In the genomic region with DNA sequence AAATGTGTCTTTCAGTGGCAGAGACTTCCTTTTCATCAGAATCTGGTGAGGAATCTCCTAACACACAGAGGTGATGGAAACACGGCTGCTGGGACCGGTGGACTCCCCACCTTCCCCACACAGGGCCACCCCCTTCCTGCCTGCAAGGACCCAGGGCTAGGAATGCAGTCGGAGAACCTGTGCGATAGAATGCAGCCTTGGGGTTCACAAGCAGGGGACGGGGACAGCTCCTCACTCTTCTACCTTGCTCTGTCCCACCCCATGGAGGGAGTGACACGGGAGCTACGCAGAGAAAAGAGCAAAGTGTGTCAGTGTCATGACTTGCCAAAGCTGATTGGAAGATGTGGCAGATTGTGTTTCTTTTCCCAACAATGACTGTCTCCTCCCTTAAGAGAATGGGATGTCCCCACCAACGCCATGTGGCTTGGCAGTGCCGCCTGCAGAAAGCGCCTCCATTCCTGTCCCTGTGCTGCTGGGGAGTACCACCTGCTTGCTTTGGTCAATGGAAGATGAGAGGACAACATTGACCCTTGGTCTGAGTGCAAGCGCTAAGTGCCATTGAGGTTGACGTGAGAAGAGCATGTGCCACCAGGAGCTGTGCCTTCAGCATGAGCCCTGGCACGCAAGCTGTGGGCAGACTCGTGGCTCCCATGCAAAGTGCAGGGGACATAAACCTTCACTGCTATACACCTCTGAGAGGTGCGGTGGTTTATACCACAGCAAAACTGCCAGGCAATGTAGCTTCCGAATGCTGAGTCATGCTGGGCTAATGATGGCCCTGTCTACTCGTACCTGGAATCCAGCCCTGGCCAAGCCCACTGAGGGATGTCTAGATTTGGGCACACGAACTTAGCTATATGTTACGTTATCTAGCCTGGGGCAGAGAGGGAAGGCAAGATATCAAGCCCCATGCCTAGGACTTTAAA, we compare ENCODE assay signal across 15 cellular contexts. TPM values are rescaled to one million over a fixed set of nuclear protein-coding genes. Genes with fewer than 3 reads are reported as not detected.
A peak's percentile ranks its signal among the peaks of the same experiment; 100 is the strongest.
DNase-seq lines count a peak whose midpoint lies in the region; ATAC-seq, FAIRE-seq and TF ChIP-seq lines count a peak whose summit lies in the region.
"Had no signal": no experiment of that assay in that cellular context is flagged by ENCODE, and none has a peak within 500 bp of the region (broad histone marks: within the 10 kb centered on the region; RNA-seq: fewer than 3 reads in every experiment).

No MANE protein-coding gene starts in this region.

- DNase-seq in A549 (ENCODE audit: low read depth in 1 of 2, low spot score in 1 of 2): no peak
- DNase-seq in H4 (ENCODE audit: low spot score): peak; percentile 23
- peak; percentile 6 for DNase-seq in activated T-helper 2 cell treated with anti-CD3 and anti-CD28 coated beads, Interferon-gamma antibody, Interleukin-2, Interleukin-4, amounts not matched to agents 10 μg/mL and 5 μg/mL and 100 μg/mL, durations not matched to agents 14 hours and 24 hours and 36 hours (ENCODE audit: low spot score)
- peak; percentile 77 for DNase-seq in mesenteric fat pad (ENCODE audit: low spot score)
- DNase-seq in NCI-H1436 treated with DMSO at 0.1 percent for 48 hours (lab: John Stamatoyannopoulos, UW): no peak
- no peak for DNase-seq in GM13977 (ENCODE audit: low spot score)
- DNase-seq: activated gamma-delta T cell treated with Interleukin-2 at 50 U/mL for 16 hours; gastrocnemius medialis; GM23248; left lung; stimulated activated CD4-positive, alpha-beta T cell treated with anti-CD3 and anti-CD28 coated beads, Interleukin-1b, Interleukin-23, amount 100 ng/mL, for 48 hours had no signal

- WGBS in A549 (ENCODE audit: missing lambda C conversion rate): 88% methylated on average over 16 of the region's 19 CpGs

- H3K4me1 Mint-ChIP-seq in activated T-helper 2 cell treated with anti-CD3 and anti-CD28 coated beads, Interferon-gamma antibody, Interleukin-2, Interleukin-4, amounts not matched to agents 10 μg/mL and 5 μg/mL and 100 μg/mL, durations not matched to agents 14 hours and 24 hours and 36 hours (ENCODE audit: low read depth): peaks cover 29% of the 10 kb centered on the region

- peaks cover 33% of the 10 kb centered on the region for H3K4me1 ChIP-seq in A549
- H3K4me1 ChIP-seq: gastrocnemius medialis, left lung had no signal

- H3K4me3 Mint-ChIP-seq in activated T-helper 2 cell treated with anti-CD3 and anti-CD28 coated beads, Interferon-gamma antibody, Interleukin-2, Interleukin-4, amounts not matched to agents 10 μg/mL and 5 μg/mL and 100 μg/mL, durations not matched to agents 14 hours and 24 hours and 36 hours (ENCODE audit: low read depth): no peak overlapping the region

- POLR2A ChIA-PET in A549 (lab: Yijun Ruan, JAX): interaction anchor here (0.7 kb wide), 1 partner anchor 304 kb away, joined by 3 read pairs; no protein-coding TSS in a partner anchor

- H3K4me2 ChIP-seq in A549: peak overlapping the region; percentile 31; the same call in 2 of the 3 replicates

- TF ChIP-seq EP300 in A549 (IDR thresholded peaks at IDR 0.05): no peak

- no peak overlapping the region for H3K4me3 ChIP-seq in A549
- H3K4me3 ChIP-seq: gastrocnemius medialis, GM23248, left lung, suprapubic skin had no signal

- TF ChIP-seq POLR2A in A549 (IDR thresholded peaks at IDR 0.05; ENCODE audit: low read length): no peak

- H3K9me3 Mint-ChIP-seq in activated T-helper 2 cell treated with anti-CD3 and anti-CD28 coated beads, Interferon-gamma antibody, Interleukin-2, Interleukin-4, amounts not matched to agents 10 μg/mL and 5 μg/mL and 100 μg/mL, durations not matched to agents 14 hours and 24 hours and 36 hours: peaks cover 19% of the 10 kb centered on the region

- TF ChIP-seq RAD21 in A549 (conservative IDR thresholded peaks at IDR 0.05 in 1 of 2, IDR thresholded peaks at IDR 0.05 in 1 of 2): no peak

- no peaks in the 10 kb centered on the region; the same call in 2 of the 3 replicates for H3K9me3 ChIP-seq in A549
- H3K9me3 ChIP-seq: gastrocnemius medialis, suprapubic skin had no signal

- intact Hi-C loops in activated T-helper 2 cell treated with anti-CD3 and anti-CD28 coated beads, Interferon-gamma antibody, Interleukin-2, Interleukin-4, amounts not matched to agents 10 μg/mL and 5 μg/mL and 100 μg/mL, durations not matched to agents 14 hours and 24 hours and 36 hours (cut with micrococcal nuclease): no loop called here

- CTCF ChIA-PET in A549 (lab: Yijun Ruan, JAX): interaction anchor here (1.0 to 2.8 kb wide), 5 partner anchors 8 to 234 kb away, joined by 3 to 14 read pairs (median 3); no protein-coding TSS in a partner anchor

- in situ Hi-C loops in GM13977 (cut with MboI; ENCODE audit: low pct_unique_long_range_greater_than_20kb, low sequenced_read_pairs, unreplicated experiment): no loop called here

- FAIRE-seq in A549 (lab: Jason Lieb, UNC): no peak

- H3K27ac Mint-ChIP-seq in activated T-helper 2 cell treated with anti-CD3 and anti-CD28 coated beads, Interferon-gamma antibody, Interleukin-2, Interleukin-4, amounts not matched to agents 10 μg/mL and 5 μg/mL and 100 μg/mL, durations not matched to agents 14 hours and 24 hours and 36 hours: no peak overlapping the region

- peak overlapping the region; percentile 68 to 79 for H3K27ac ChIP-seq in A549
- H3K27ac ChIP-seq: gastrocnemius medialis, GM23248, HL-60, left lung, suprapubic skin had no signal

- H3K36me3 Mint-ChIP-seq in activated T-helper 2 cell treated with anti-CD3 and anti-CD28 coated beads, Interferon-gamma antibody, Interleukin-2, Interleukin-4, amounts not matched to agents 10 μg/mL and 5 μg/mL and 100 μg/mL, durations not matched to agents 14 hours and 24 hours and 36 hours (ENCODE audit: low read depth): no peaks in the 10 kb centered on the region

- TF ChIP-seq CTCF in A549 (IDR thresholded peaks at IDR 0.05): no peak
- no peak for TF ChIP-seq CTCF in GM13977 (IDR thresholded peaks at IDR 0.05; ENCODE audit: extremely low read depth, insufficient read depth, missing control alignments)

- ATAC-seq in A549 (peak in 1 of 2 experiments; percentile 26; a peak in 1 of 6 replicates), HG03378 (IDR thresholded peaks at IDR 0.05; ENCODE audit: unreplicated experiment) (no peak), GM19467 (IDR thresholded peaks at IDR 0.05; ENCODE audit: unreplicated experiment) (no peak)
- ATAC-seq: gastrocnemius medialis, left lung had no signal

- H3K27me3 Mint-ChIP-seq in activated T-helper 2 cell treated with anti-CD3 and anti-CD28 coated beads, Interferon-gamma antibody, Interleukin-2, Interleukin-4, amounts not matched to agents 10 μg/mL and 5 μg/mL and 100 μg/mL, durations not matched to agents 14 hours and 24 hours and 36 hours (ENCODE audit: low read depth): peaks cover 23% of the 10 kb centered on the region

TF ChIP-seq in A549, 52 proteins besides CTCF, POLR2A, EP300 and RAD21:
- TF ChIP-seq MAFK (IDR thresholded peaks at IDR 0.05; ENCODE audit: partially characterized antibody) (peak; percentile 86), USF2 (IDR thresholded peaks at IDR 0.05) (no peak), CBX2 (IDR thresholded peaks at IDR 0.05; ENCODE audit: borderline replicate concordance, low read depth) (no peak), ZC3H11A (IDR thresholded peaks at IDR 0.05) (no peak), FOSL2 (IDR thresholded peaks at IDR 0.05) (no peak), FOSL2 (CRISPR knock-in tag; IDR thresholded peaks at IDR 0.05) (0 out of 2 replicates have a peak, but pooled peaks have one; percentile 4), NFE2L2 (conservative IDR thresholded peaks at IDR 0.05; ENCODE audit: low read length) (peak; percentile 68)
- TF ChIP-seq, protein P1, sequence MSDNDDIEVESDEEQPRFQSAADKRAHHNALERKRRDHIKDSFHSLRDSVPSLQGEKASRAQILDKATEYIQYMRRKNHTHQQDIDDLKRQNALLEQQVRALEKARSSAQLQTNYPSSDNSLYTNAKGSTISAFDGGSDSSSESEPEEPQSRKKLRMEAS (IDR thresholded peaks at IDR 0.05): peak; percentile 60
TF ChIP-seq in A549: peak in this region for 4.

RNA-seq across cellular contexts. Expression of gene MYEOV, which starts 41.8 kb away (rescaled TPM):
- 102 and 111 TPM in 2 replicates for polyA plus RNA-seq in A549 (2011; rRNA removed)
- polyA plus RNA-seq in A549 (2012; cell fraction: cytosol; rRNA removed): 109 and 120 TPM in 2 replicates
- polyA plus RNA-seq in A549 (2012; cell fraction: nucleus; rRNA removed): 106 and 116 TPM in 2 replicates
- 82.2 to 113 TPM (median 92.3 TPM) in 3 replicates for polyA plus RNA-seq in A549 (2017; fragmentation: RNase III; extraction: RNeasy Plus Mini Kit Qiagen cat#74134 plus additional on column Dnase treatment)
- 164 and 190 TPM in 2 replicates for polyA minus RNA-seq in A549 (2011; rRNA and poly(A)+ RNA removed)
- 2.2 TPM in 1 of 2 replicates, not detected in the other for total RNA-seq in H4 (2014; rRNA removed; shearing (Covaris generic))
- 0.09 TPM in 1 of 2 replicates, not detected in the other for total RNA-seq in activated T-helper 2 cell treated with anti-CD3 and anti-CD28 coated beads, Interferon-gamma antibody, Interleukin-2, Interleukin-4, amounts not matched to agents 10 μg/mL and 5 μg/mL and 100 μg/mL, durations not matched to agents 14 hours and 24 hours and 36 hours
- 31.4 TPM for total RNA-seq in mesenteric fat pad

Comparison
In these comparisons a context has a peak if more than half of its experiments do, and no peak if none do; other contexts are left out.
1. DNase-seq: peak in H4 (single experiment), activated T-helper 2 cell treated with anti-CD3 and anti-CD28 coated beads, Interferon-gamma antibody, Interleukin-2, Interleukin-4, amounts not matched to agents 10 μg/mL and 5 μg/mL and 100 μg/mL, durations not matched to agents 14 hours and 24 hours and 36 hours (single experiment) and mesenteric fat pad (single experiment); none in A549 (0 of 2), NCI-H1436 treated with DMSO at 0.1 percent for 48 hours (single experiment) and GM13977 (single experiment).
2. RNA of gene MYEOV, which starts 41.8 kb away (total RNA-seq): 31.4 TPM in mesenteric fat pad (single experiment); 2.2 TPM in H4 and 0.09 TPM in activated T-helper 2 cell treated with anti-CD3 and anti-CD28 coated beads, Interferon-gamma antibody, Interleukin-2, Interleukin-4, amounts not matched to agents 10 μg/mL and 5 μg/mL and 100 μg/mL, durations not matched to agents 14 hours and 24 hours and 36 hours; every median in the first group is over 10 times any median in the second.